In the genomic region with DNA sequence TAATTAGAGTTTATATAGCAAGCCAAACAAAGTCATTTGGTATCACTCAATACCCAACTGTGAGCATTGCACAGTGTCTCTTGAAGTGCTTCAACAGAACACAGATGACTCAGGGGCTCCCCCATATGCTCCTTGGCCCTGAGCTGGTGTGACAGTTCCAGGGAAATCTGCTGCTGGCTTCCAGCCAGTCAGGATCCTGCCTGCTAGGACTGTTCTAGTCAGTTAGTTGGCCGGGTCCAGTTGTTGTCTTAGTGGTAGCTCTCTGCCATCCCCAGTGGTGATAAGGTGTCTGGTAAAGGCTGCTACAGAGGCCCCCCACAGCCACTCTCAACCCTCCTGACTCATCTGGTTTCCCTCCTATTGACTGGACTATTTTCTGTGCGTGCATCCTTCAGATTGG, we compare ENCODE assay signal across 1 cellular context.
TF ChIP-seq lines count a peak whose summit lies in the region.

No MANE protein-coding gene starts in this region.

TF ChIP-seq in SK-N-SH treated with all-trans-retinoic acid at 6 μM for 48 hours, 23 proteins besides CTCF, POLR2A, EP300 and RAD21 (continued from another document):
- TF ChIP-seq GLIS3 (CRISPR knock-in tag; IDR thresholded peaks at IDR 0.05) (no peak), CSDC2 (CRISPR knock-in tag; IDR thresholded peaks at IDR 0.05) (no peak), ZC3H10 (CRISPR knock-in tag; IDR thresholded peaks at IDR 0.05) (no peak), CSRNP3 (CRISPR knock-in tag; IDR thresholded peaks at IDR 0.05) (no peak), ZNF8 (CRISPR knock-in tag; IDR thresholded peaks at IDR 0.05) (no peak), TSHZ2 (CRISPR knock-in tag; IDR thresholded peaks at IDR 0.05) (no peak), PPARA (CRISPR knock-in tag; IDR thresholded peaks at IDR 0.05; ENCODE audit: borderline replicate concordance) (no peak), ZNF565 (CRISPR knock-in tag; conservative IDR thresholded peaks at IDR 0.05; ENCODE audit: low read depth) (no peak)
TF ChIP-seq in SK-N-SH treated with all-trans-retinoic acid at 6 μM for 48 hours: peak in this region for 0.
